Comparison of ENCODE assay signal across 14 cellular contexts in the genomic region with DNA sequence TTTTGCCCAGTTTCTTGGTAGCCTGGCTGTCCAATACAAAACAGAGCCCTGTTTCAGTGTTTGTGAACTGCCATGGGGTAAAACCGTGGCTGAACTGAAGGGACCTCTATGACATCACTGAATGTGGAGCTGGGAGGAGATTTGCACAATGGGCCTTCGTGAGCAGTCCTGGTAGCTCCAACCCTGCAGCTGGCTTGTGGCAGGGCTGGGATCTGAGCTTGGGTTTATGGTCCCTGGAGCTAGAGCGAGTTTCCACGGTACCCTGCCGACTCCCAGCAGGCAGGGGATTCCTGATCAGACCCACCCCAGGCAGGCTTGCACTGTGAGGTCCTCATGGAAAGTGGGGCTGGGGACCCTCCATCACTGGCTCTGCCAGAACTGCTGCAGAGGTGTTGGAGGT.
"Had no signal": no experiment of that assay in that cellular context is flagged by ENCODE, and none has a peak within 500 bp of the region (broad histone marks: within the 10 kb centered on the region; RNA-seq: fewer than 3 reads in every experiment).

No MANE protein-coding gene starts in this region.

- H3K4me1 ChIP-seq: ascending aorta had no signal

- ATAC-seq: activated CD8-positive, alpha-beta memory T cell treated with anti-CD3 and anti-CD28 coated beads, Interleukin-2, amount 10 ng/mL, durations not matched to agents 7 days and 5 days; left ventricle myocardium superior had no signal

- H3K27ac ChIP-seq: ascending aorta, coronary artery had no signal

- DNase-seq: activated CD4-positive, alpha-beta T cell treated with anti-CD3 and anti-CD28 coated beads for 1 hour; activated CD4-positive, alpha-beta T cell treated with anti-CD3 and anti-CD28 coated beads, Interleukin-2, amount 50 U/mL, for 48 hours; activated CD8-positive, alpha-beta memory T cell treated with anti-CD3 and anti-CD28 coated beads, Interleukin-2, amount 10 ng/mL, durations not matched to agents 7 days and 5 days; activated gamma-delta T cell; activated naive CD8-positive, alpha-beta T cell treated with anti-CD3 and anti-CD28 coated beads for 36 hours; activated T-cell treated with anti-CD3 and anti-CD28 coated beads, Interleukin-2, amount 50 U/mL, for 48 hours; effector memory CD4-positive, alpha-beta T cell; left ventricle myocardium superior; mesendoderm; retina; SHP77; trophoblast cell had no signal

- H3K27me3 ChIP-seq: ascending aorta had no signal

- H3K9me3 ChIP-seq: ascending aorta had no signal

- H3K36me3 ChIP-seq: ascending aorta had no signal

- H3K4me3 ChIP-seq: ascending aorta, coronary artery had no signal
